ENCODE assay signal across 22 cellular contexts in genomic region chr1:52996653-52997052, GRCh38.
"Had no signal": no experiment of that assay in that cellular context is flagged by ENCODE, and none has a peak within 500 bp of the region (broad histone marks: within the 10 kb centered on the region; RNA-seq: fewer than 3 reads in every experiment).

No MANE protein-coding gene starts in this region.

- H3K36me3 Mint-ChIP-seq: naive B cell had no signal

- H3K4me3 ChIP-seq: heart left ventricle, psoas muscle, right lobe of liver, spleen, testis, tibial nerve, upper lobe of right lung, vagina had no signal

- H3K27me3 ChIP-seq: foreskin keratinocyte, heart left ventricle, right lobe of liver, spleen, testis, tibial nerve, upper lobe of right lung, vagina had no signal

- H3K4me1 Mint-ChIP-seq: naive B cell; nephron; stimulated activated naive B cell treated with anti-CD40 and anti-IgM and Interleukin-4, amounts not matched to agents 10 μg/mL and 1 μg/mL and 100 μg/mL, for 72 hours; stimulated activated naive CD8-positive, alpha-beta T cell treated with anti-CD3 and anti-CD28 coated beads, Interleukin-15, amount 100 ng/mL, for 72 hours had no signal

- H3K27ac ChIP-seq: foreskin keratinocyte, heart left ventricle, psoas muscle, right lobe of liver, spleen, testis, tibial nerve, upper lobe of right lung, vagina had no signal

- H3K9me3 Mint-ChIP-seq: naive B cell; nephron; stimulated activated naive B cell treated with anti-CD40 and anti-IgM and Interleukin-4, amounts not matched to agents 10 μg/mL and 1 μg/mL and 100 μg/mL, for 72 hours; stimulated activated naive CD8-positive, alpha-beta T cell treated with anti-CD3 and anti-CD28 coated beads, Interleukin-15, amount 100 ng/mL, for 72 hours had no signal

- H3K4me3 Mint-ChIP-seq: naive B cell; nephron; stimulated activated naive B cell treated with anti-CD40 and anti-IgM and Interleukin-4, amounts not matched to agents 10 μg/mL and 1 μg/mL and 100 μg/mL, for 72 hours; stimulated activated naive CD8-positive, alpha-beta T cell treated with anti-CD3 and anti-CD28 coated beads, Interleukin-15, amount 100 ng/mL, for 72 hours had no signal

- H3K27me3 Mint-ChIP-seq: stimulated activated naive CD8-positive, alpha-beta T cell treated with anti-CD3 and anti-CD28 coated beads, Interleukin-15, amount 100 ng/mL, for 72 hours had no signal

- H3K9me3 ChIP-seq: heart left ventricle, psoas muscle, right lobe of liver, spleen, testis, tibial nerve, upper lobe of right lung, vagina had no signal

- H3K27ac Mint-ChIP-seq: naive B cell; nephron; stimulated activated naive B cell treated with anti-CD40 and anti-IgM and Interleukin-4, amounts not matched to agents 10 μg/mL and 1 μg/mL and 100 μg/mL, for 72 hours; stimulated activated naive CD8-positive, alpha-beta T cell treated with anti-CD3 and anti-CD28 coated beads, Interleukin-15, amount 100 ng/mL, for 72 hours had no signal

- H3K4me1 ChIP-seq: foreskin keratinocyte, psoas muscle, right lobe of liver, spleen, testis, tibial nerve, upper lobe of right lung, vagina had no signal

- ATAC-seq: foreskin keratinocyte; heart left ventricle; psoas muscle; stimulated activated naive B cell treated with anti-CD40 and anti-IgM and Interleukin-4, amounts not matched to agents 10 μg/mL and 1 μg/mL and 100 μg/mL, for 72 hours; stimulated activated naive CD8-positive, alpha-beta T cell treated with anti-CD3 and anti-CD28 coated beads, Interleukin-15, amount 100 ng/mL, for 72 hours; upper lobe of right lung had no signal

- DNase-seq: dermis blood vessel endothelial cell; erythroblast; foreskin keratinocyte; heart left ventricle; hippocampal formation; kidney glomerular epithelial cell; mesendoderm; naive B cell; psoas muscle; retina; right lobe of liver; spleen; stimulated activated CD4-positive, alpha-beta T cell treated with anti-CD3 and anti-CD28 coated beads, Interleukin-15, amount 100 ng/mL, for 24 hours; stimulated activated CD4-positive, alpha-beta T cell treated with anti-CD3 and anti-CD28 coated beads, Interleukin-1b, Interleukin-23, amount 100 ng/mL, for 48 hours; stimulated activated CD4-positive, alpha-beta T cell treated with anti-CD3 and anti-CD28 coated beads, Interleukin-4, amount 100 ng/mL, for 24 hours; stimulated activated naive B cell treated with anti-CD40 and anti-IgM and Interleukin-4, amounts not matched to agents 10 μg/mL and 1 μg/mL and 100 μg/mL, for 72 hours; stimulated activated naive CD8-positive, alpha-beta T cell treated with anti-CD3 and anti-CD28 coated beads, Interleukin-15, amount 100 ng/mL, for 72 hours; testis; upper lobe of right lung had no signal
